ENCODE assay signal across 14 cellular contexts in genomic region chr10:76310681-76311080, GRCh38.
"Had no signal": no experiment of that assay in that cellular context is flagged by ENCODE, and none has a peak within 500 bp of the region (broad histone marks: within the 10 kb centered on the region; RNA-seq: fewer than 3 reads in every experiment).

No MANE protein-coding gene starts in this region.

- H3K9ac ChIP-seq: neural progenitor cell had no signal

- H3K27me3 ChIP-seq: pancreas, transverse colon had no signal

- ATAC-seq: activated T-helper 17 cell treated with anti-CD3 and anti-CD28 coated beads, Interleukin-2, amount 50 U/mL, for 72 hours; foreskin keratinocyte; pancreas; stimulated activated effector memory CD8-positive, alpha-beta T cell treated with anti-CD3 and anti-CD28 coated beads, Interleukin-12 subunit alpha, Interleukin-12 subunit beta, amount 100 ng/mL, for 72 hours; T-helper 17 cell had no signal

- H3K27ac ChIP-seq: foreskin keratinocyte, neural progenitor cell, pancreas had no signal

- H2AFZ ChIP-seq: neural progenitor cell had no signal

- H3K36me3 ChIP-seq: neural progenitor cell, pancreas, transverse colon had no signal

- H3K9me3 ChIP-seq: pancreas, transverse colon had no signal

- H3K4me3 ChIP-seq: dorsolateral prefrontal cortex, neural progenitor cell, pancreas, smooth muscle cell, transverse colon had no signal

- DNase-seq: activated CD4-positive, alpha-beta T cell treated with anti-CD3 and anti-CD28 coated beads, Interleukin-2, amount 50 U/mL, for 1 hour; activated naive CD4-positive, alpha-beta T cell treated with anti-CD3 and anti-CD28 coated beads for 36 hours; activated T-cell treated with anti-CD3 and anti-CD28 coated beads for 4 hours; dorsolateral prefrontal cortex; head of caudate nucleus; islet precursor cell; pancreas; T-helper 17 cell; transverse colon had no signal
